28 cellular contexts compared by ENCODE assay signal in genomic region chr7:33601081-33601480, GRCh38.
"Had no signal": no experiment of that assay in that cellular context is flagged by ENCODE, and none has a peak within 500 bp of the region (broad histone marks: within the 10 kb centered on the region; RNA-seq: fewer than 3 reads in every experiment).

No MANE protein-coding gene starts in this region.

- H3K79me2 ChIP-seq: hepatocyte had no signal

- H3K4me1 ChIP-seq: adrenal gland, body of pancreas, psoas muscle, right atrium auricular region, uterus had no signal

- H3K36me3 ChIP-seq: adrenal gland, ovary, right atrium auricular region, uterus had no signal

- H3K9me3 Mint-ChIP-seq: mesothelial cell of epicardium; naive B cell; nephron progenitor cell; stimulated activated memory B cell treated with anti-CD40 and anti-IgM and Interleukin-4, amounts not matched to agents 10 μg/mL and 1 μg/mL and 100 μg/mL, for 72 hours; stimulated activated naive CD8-positive, alpha-beta T cell treated with anti-CD3 and anti-CD28 coated beads, Interleukin-15, amount 100 ng/mL, for 72 hours; type B pancreatic cell had no signal

- H3K4me2 ChIP-seq: hepatocyte, smooth muscle cell had no signal

- DNase-seq: activated effector memory CD4-positive, alpha-beta T cell treated with Interleukin-2 at 50 U/mL for 16 hours; activated naive CD4-positive, alpha-beta T cell treated with Interleukin-2 at 50 U/mL for 16 hours; adrenal gland; aorta; body of pancreas; effector memory CD4-positive, alpha-beta T cell; left cardiac atrium; left ventricle myocardium superior; naive B cell; nephron progenitor cell; ovary; psoas muscle; stimulated activated CD4-positive, alpha-beta T cell treated with anti-CD3 and anti-CD28 coated beads, Interleukin-1b, Interleukin-23, amount 100 ng/mL, for 48 hours; stimulated activated CD4-positive, alpha-beta T cell treated with anti-CD3 and anti-CD28 coated beads, Interleukin-4, amount 100 ng/mL, for 4 hours; stimulated activated CD8-positive, alpha-beta memory T cell treated with anti-CD3 and anti-CD28 coated beads, Interleukin-4, amount 100 ng/mL, for 48 hours; stimulated activated naive CD8-positive, alpha-beta T cell treated with anti-CD3 and anti-CD28 coated beads, Interleukin-15, amount 100 ng/mL, for 72 hours; substantia nigra; T-helper 17 cell; T1000; uterus had no signal

- H3K27me3 ChIP-seq: adrenal gland, body of pancreas, gastroesophageal sphincter, hepatocyte, ovary, right atrium auricular region, uterus had no signal

- H3K27me3 Mint-ChIP-seq: activated naive CD8-positive, alpha-beta T cell; naive B cell; stimulated activated memory B cell treated with anti-CD40 and anti-IgM and Interleukin-4, amounts not matched to agents 10 μg/mL and 1 μg/mL and 100 μg/mL, for 72 hours; stimulated activated naive CD8-positive, alpha-beta T cell treated with anti-CD3 and anti-CD28 coated beads, Interleukin-15, amount 100 ng/mL, for 72 hours; T-helper 17 cell; type B pancreatic cell had no signal

- H3K4me3 Mint-ChIP-seq: activated naive CD8-positive, alpha-beta T cell; mesothelial cell of epicardium; naive B cell; nephron progenitor cell; stimulated activated memory B cell treated with anti-CD40 and anti-IgM and Interleukin-4, amounts not matched to agents 10 μg/mL and 1 μg/mL and 100 μg/mL, for 72 hours; stimulated activated naive CD8-positive, alpha-beta T cell treated with anti-CD3 and anti-CD28 coated beads, Interleukin-15, amount 100 ng/mL, for 72 hours; T-helper 17 cell; type B pancreatic cell had no signal

- H3K27ac Mint-ChIP-seq: activated naive CD8-positive, alpha-beta T cell; mesothelial cell of epicardium; naive B cell; nephron progenitor cell; stimulated activated memory B cell treated with anti-CD40 and anti-IgM and Interleukin-4, amounts not matched to agents 10 μg/mL and 1 μg/mL and 100 μg/mL, for 72 hours; stimulated activated naive CD8-positive, alpha-beta T cell treated with anti-CD3 and anti-CD28 coated beads, Interleukin-15, amount 100 ng/mL, for 72 hours; T-helper 17 cell had no signal

- H2AFZ ChIP-seq: hepatocyte had no signal

- H3K36me3 Mint-ChIP-seq: mesothelial cell of epicardium, type B pancreatic cell had no signal

- ATAC-seq: body of pancreas; gastroesophageal sphincter; left cardiac atrium; left ventricle myocardium superior; psoas muscle; stimulated activated memory B cell treated with anti-CD40 and anti-IgM and Interleukin-4, amounts not matched to agents 10 μg/mL and 1 μg/mL and 100 μg/mL, for 72 hours; stimulated activated naive CD8-positive, alpha-beta T cell treated with anti-CD3 and anti-CD28 coated beads, Interleukin-15, amount 100 ng/mL, for 72 hours; T-helper 17 cell had no signal

- H3K4me1 Mint-ChIP-seq: naive B cell; nephron progenitor cell; stimulated activated memory B cell treated with anti-CD40 and anti-IgM and Interleukin-4, amounts not matched to agents 10 μg/mL and 1 μg/mL and 100 μg/mL, for 72 hours; stimulated activated naive CD8-positive, alpha-beta T cell treated with anti-CD3 and anti-CD28 coated beads, Interleukin-15, amount 100 ng/mL, for 72 hours; T-helper 17 cell had no signal

- H3K4me3 ChIP-seq: adrenal gland, body of pancreas, gastroesophageal sphincter, hepatocyte, ovary, psoas muscle, right atrium auricular region, smooth muscle cell, uterus had no signal

- H3K27ac ChIP-seq: adrenal gland, body of pancreas, gastroesophageal sphincter, hepatocyte, ovary, psoas muscle, right atrium auricular region, uterus had no signal

- H3K9me3 ChIP-seq: adrenal gland, body of pancreas, gastroesophageal sphincter, ovary, psoas muscle, right atrium auricular region, uterus had no signal
